ENCODE assay signal across 10 cellular contexts in the genomic region with DNA sequence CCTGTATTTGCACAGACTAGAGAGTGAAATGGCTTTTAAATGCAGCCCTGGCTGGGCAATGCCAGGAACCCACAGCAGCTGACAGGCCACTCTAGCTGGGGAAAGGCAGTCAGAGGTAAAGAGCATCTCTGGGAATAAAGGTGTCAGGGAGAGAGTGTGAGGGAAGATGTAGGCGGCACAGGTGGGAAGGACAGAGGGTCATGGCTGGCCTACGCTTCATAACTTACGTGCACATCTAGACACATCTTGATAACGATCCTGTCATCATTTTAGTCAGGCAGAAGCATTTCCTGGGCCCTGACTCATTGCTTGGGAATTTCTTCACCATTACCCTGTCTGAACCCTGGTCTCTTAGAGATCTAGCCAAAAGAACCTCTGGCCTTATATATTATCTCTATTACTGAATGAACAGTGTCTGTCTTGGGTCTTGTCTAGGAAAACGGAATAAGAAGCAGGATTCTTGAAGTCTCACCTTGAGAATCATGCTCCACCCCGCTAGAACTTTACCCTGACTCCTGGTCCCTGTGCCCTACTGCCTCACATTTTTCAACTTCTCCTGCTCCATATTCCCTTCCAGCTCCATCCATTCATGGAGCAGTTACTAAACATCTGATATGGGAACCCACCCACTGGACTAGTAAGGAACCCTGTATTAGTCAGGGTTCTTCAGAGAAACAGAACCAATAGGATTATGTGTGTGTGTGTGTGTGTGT.
DNase-seq lines count a peak whose midpoint lies in the region; ATAC-seq, FAIRE-seq and TF ChIP-seq lines count a peak whose summit lies in the region.
"Had no signal": no experiment of that assay in that cellular context is flagged by ENCODE, and none has a peak within 500 bp of the region (broad histone marks: within the 10 kb centered on the region; RNA-seq: fewer than 3 reads in every experiment).

No MANE protein-coding gene starts in this region.

- no peak overlapping the region for H3K4me3 ChIP-seq in NB4 (ENCODE audit: low read depth, low read length)
- H3K4me3 ChIP-seq in choroid plexus epithelial cell (ENCODE audit: low read depth, low read length): no peak overlapping the region
- no peak overlapping the region for H3K4me3 ChIP-seq in coronary artery

- no peaks in the 10 kb centered on the region for H3K9me3 Mint-ChIP-seq in osteocyte (ENCODE audit: unreplicated experiment)

- H3K4me1 Mint-ChIP-seq in osteocyte (ENCODE audit: unreplicated experiment): peaks cover 29% of the 10 kb centered on the region

- peak overlapping the region in 1 of 2 donors; percentile 40 for H3K27ac ChIP-seq in coronary artery
- H3K27ac ChIP-seq: 22Rv1 had no signal

- no peak overlapping the region for H3K4me3 Mint-ChIP-seq in osteocyte (ENCODE audit: unreplicated experiment)

- no peak for ATAC-seq in GM21723 (IDR thresholded peaks at IDR 0.05; ENCODE audit: unreplicated experiment)

- DNase-seq in DMS 273 (lab: John Stamatoyannopoulos, UW; ENCODE audit: unreplicated experiment) (peak; percentile 10), DMS 273 treated with DMSO at 0.1 percent for 48 hours (lab: John Stamatoyannopoulos, UW) (no peak), NB4 (ENCODE audit: low read depth) (peak; percentile 36), choroid plexus epithelial cell (ENCODE audit: low read depth) (peak; percentile 92), osteocyte (ENCODE audit: extremely low spot score, unreplicated experiment) (no peak), coronary artery (ENCODE audit: low spot score) (no peak), frontal cortex (ENCODE audit: low spot score in 2 of 2) (no peak)
- DNase-seq: KBM-7 had no signal

- peak overlapping the region; percentile 79 for H3K27ac Mint-ChIP-seq in osteocyte (ENCODE audit: unreplicated experiment)

- H3K27me3 Mint-ChIP-seq in osteocyte (ENCODE audit: unreplicated experiment): no peaks in the 10 kb centered on the region

- no peak for FAIRE-seq in frontal cortex (lab: Jason Lieb, UNC)

- no peak for TF ChIP-seq CTCF in NB4 (IDR thresholded peaks at IDR 0.05; ENCODE audit: low read depth, low read length)
- TF ChIP-seq CTCF in choroid plexus epithelial cell (conservative IDR thresholded peaks at IDR 0.05; ENCODE audit: low read depth, low read length): no peak
- TF ChIP-seq CTCF in osteocyte (IDR thresholded peaks at IDR 0.05): no peak
- no peak for TF ChIP-seq CTCF in coronary artery (IDR thresholded peaks at IDR 0.05)

- TF ChIP-seq POLR2A in NB4 (IDR thresholded peaks at IDR 0.05; ENCODE audit: extremely low read depth, insufficient read length): no peak

- H3K36me3 Mint-ChIP-seq in osteocyte (ENCODE audit: unreplicated experiment): no peaks in the 10 kb centered on the region

Comparison
In these comparisons a context has a peak if more than half of its experiments do, and no peak if none do; other contexts are left out.
1. DNase-seq: peak in DMS 273 (single experiment), NB4 (single experiment) and choroid plexus epithelial cell (single experiment); none in DMS 273 treated with DMSO at 0.1 percent for 48 hours (single experiment), osteocyte (single experiment), coronary artery (single experiment) and frontal cortex (0 of 2).